ENCODE assay signal across 12 cellular contexts in genomic region chr9:124000161-124000783, GRCh38. TPM values are rescaled to one million over a fixed set of nuclear protein-coding genes. Genes with fewer than 3 reads are reported as not detected.
DNase-seq lines count a peak whose midpoint lies in the region; ATAC-seq, FAIRE-seq and TF ChIP-seq lines count a peak whose summit lies in the region.
"Had no signal": no experiment of that assay in that cellular context is flagged by ENCODE, and none has a peak within 500 bp of the region (broad histone marks: within the 10 kb centered on the region; RNA-seq: fewer than 3 reads in every experiment).

No MANE protein-coding gene starts in this region.

- peak overlapping the region; percentile 29; the same call in 1 of the 2 replicates for H3K4me3 ChIP-seq in HUES6 (ENCODE audit: low read depth, low read length)
- no peak overlapping the region for H3K4me3 ChIP-seq in K562
- H3K4me3 ChIP-seq in neural cell (ENCODE audit: low read length), result peak overlapping the region; percentile 56

- CTCF ChIA-PET in K562 (lab: Yijun Ruan, JAX; ENCODE audit: low intra/inter-chr PET ratio), result no interaction called here

- H3F3A ChIP-seq in neural cell (ENCODE audit: insufficient read depth, low read length, poor library complexity, severe bottlenecking), result no peaks in the 10 kb centered on the region

- no peaks in the 10 kb centered on the region for H3K9me2 ChIP-seq in neural cell (ENCODE audit: insufficient read depth, low read length)

- H3K36me3 ChIP-seq in HUES6 (ENCODE audit: control insufficient read depth, insufficient read depth, low read length) (no peaks in the 10 kb centered on the region), K562 (ENCODE audit: control insufficient read depth, insufficient read depth, low read length) (no peaks in the 10 kb centered on the region), neural cell (ENCODE audit: insufficient read depth, low read length) (no peaks in the 10 kb centered on the region)

- H3K27me3 ChIP-seq in HUES6 (ENCODE audit: control insufficient read depth, insufficient read depth, low read length), result peaks cover 96% of the 10 kb centered on the region
- peaks cover 52% of the 10 kb centered on the region in 2 experiments for H3K27me3 ChIP-seq in K562 (ENCODE audit: control insufficient read depth in 2 of 2, insufficient read depth in 2 of 2, low read length in 2 of 2)
- peaks cover 69% of the 10 kb centered on the region for H3K27me3 ChIP-seq in neural cell (ENCODE audit: insufficient read depth, low read depth, low read length)

- no peak for TF ChIP-seq EP300 in K562 (IDR thresholded peaks at IDR 0.05; ENCODE audit: low read length)
- no peak for TF ChIP-seq EP300 in neural cell (conservative IDR thresholded peaks at IDR 0.05; ENCODE audit: poor library complexity, severe bottlenecking)

- no peak for TF ChIP-seq POLR2A in K562 (conservative IDR thresholded peaks at IDR 0.05)

- POLR2A ChIA-PET in K562 (lab: Yijun Ruan, JAX), result interaction anchor here (0.6 kb wide), 1 partner anchor 13 kb away, joined by 3 read pairs; no protein-coding TSS in a partner anchor

- no peaks in the 10 kb centered on the region for H3K79me2 ChIP-seq in K562 (ENCODE audit: control insufficient read depth, insufficient read depth, low read length)
- peaks cover 51% of the 10 kb centered on the region for H3K79me2 ChIP-seq in neural cell (replicated peaks; ENCODE audit: insufficient read depth, low read length)

- ATAC-seq in K562, result no peak
- ATAC-seq: SK-N-SH treated with all-trans-retinoic acid at 6 μM for 48 hours had no signal

- no peaks in the 10 kb centered on the region for H3K9me1 ChIP-seq in K562 (ENCODE audit: control insufficient read depth, insufficient read depth, low read length)

- TF ChIP-seq CTCF in K562 (IDR thresholded peaks at IDR 0.05 in 2 of 3, conservative IDR thresholded peaks at IDR 0.05 in 1 of 3; ENCODE audit: insufficient read depth in 2 of 3, low read depth in 1 of 3, low read length in 3 of 3) (no peak), neural cell (IDR thresholded peaks at IDR 0.05; ENCODE audit: poor library complexity, severe bottlenecking) (no peak)

- intact Hi-C loops in K562 (cut with micrococcal nuclease), result no loop called here

- BruUV-seq in K562 (replicated peaks; lab: Mats Ljungman, UMichigan), result no TSS peak

- no peak for FAIRE-seq in K562 (lab: Jason Lieb, UNC)

- 0% methylated on average over 6 of the region's 35 CpGs for WGBS in K562 (ENCODE audit: insufficient coverage, low coverage, missing lambda C conversion rate)

- H4K20me1 ChIP-seq in K562 (replicated peaks; ENCODE audit: control insufficient read depth, insufficient read depth, low read length) (peaks cover 7% of the 10 kb centered on the region), neural cell (ENCODE audit: insufficient read depth) (no peaks in the 10 kb centered on the region)

- H3K4me1 ChIP-seq in HUES6 (ENCODE audit: control insufficient read depth, insufficient read depth, low read length) (peaks cover 37% of the 10 kb centered on the region), K562 (replicated peaks in 1 of 2; ENCODE audit: control insufficient read depth in 2 of 2, insufficient read depth in 2 of 2, low read length in 2 of 2) (peaks cover 0 to 11% of the 10 kb centered on the region in 2 experiments; a peak in 2 of 5 replicates)

- H3K9me3 ChIP-seq in HUES6 (ENCODE audit: control insufficient read depth, insufficient read depth, low read depth, low read length) (no peaks in the 10 kb centered on the region), K562 (replicated peaks; ENCODE audit: control insufficient read depth, insufficient read depth, low read depth, low read length) (no peaks in the 10 kb centered on the region), neural cell (ENCODE audit: low read length) (no peaks in the 10 kb centered on the region)

- H2AFZ ChIP-seq in K562 (ENCODE audit: low read depth, low read length) (no peak overlapping the region), neural cell (ENCODE audit: low read depth, low read length) (no peak overlapping the region)

- no peak overlapping the region for H3K4me2 ChIP-seq in K562 (ENCODE audit: insufficient read depth, low read length)
- no peak overlapping the region for H3K4me2 ChIP-seq in neural cell (ENCODE audit: low read length)

- TF ChIP-seq RAD21 in K562 (CRISPR knock-in tag; conservative IDR thresholded peaks at IDR 0.05 in 1 of 2, IDR thresholded peaks at IDR 0.05 in 1 of 2) (no peak), neural cell (conservative IDR thresholded peaks at IDR 0.05) (no peak)

- H3K27ac ChIP-seq in HUES6 (ENCODE audit: low read depth, low read length), result no peak overlapping the region
- H3K27ac ChIP-seq in K562 (ENCODE audit: extremely low read depth, low read depth, low read length), result no peak overlapping the region
- H3K27ac ChIP-seq in neural cell (ENCODE audit: low read length), result no peak overlapping the region

- in situ Hi-C loops in K562 (cut with MboI), result no loop called here

- H3K9ac ChIP-seq in HUES6 (ENCODE audit: low read length) (no peak overlapping the region), K562 (ENCODE audit: insufficient read depth in 1 of 2, low read depth in 2 of 2, low read length in 2 of 2) (no peak overlapping the region), neural cell (ENCODE audit: low read length) (no peak overlapping the region)

- DNase-seq in NCI-H2029 (lab: John Stamatoyannopoulos, UW), result peak; percentile 20
- no peak for DNase-seq in NCI-H2029 treated with DMSO at 0.1 percent for 48 hours (lab: John Stamatoyannopoulos, UW)
- DNase-seq in K562 (ENCODE audit: extremely low read depth in 1 of 4, low spot score in 3 of 4), result no peak
- DNase-seq in NCI-H446 treated with DMSO at 0.1 percent for 48 hours (lab: John Stamatoyannopoulos, UW), result no peak
- no peak for DNase-seq in EL
- no peak for DNase-seq in NCI-H510A (lab: John Stamatoyannopoulos, UW)
- DNase-seq: NCI-H1436 treated with DMSO at 0.1 percent for 48 hours had no signal

TF ChIP-seq in K562, 482 proteins besides CTCF, POLR2A, EP300 and RAD21:
- no peak for TF ChIP-seq MAFF (IDR thresholded peaks at IDR 0.05; ENCODE audit: low read length)
- TF ChIP-seq EZH2 (IDR thresholded peaks at IDR 0.05; ENCODE audit: borderline replicate concordance, low read depth, low read length), result peak; percentile 41; the same call in 1 of the 2 replicates

TF ChIP-seq in neural cell, 6 proteins besides CTCF, POLR2A, EP300 and RAD21:
- TF ChIP-seq REST (IDR thresholded peaks at IDR 0.05; ENCODE audit: borderline replicate concordance) (no peak), SMC3 (conservative IDR thresholded peaks at IDR 0.05; ENCODE audit: poor library complexity) (no peak), EZH2 (IDR thresholded peaks at IDR 0.05; ENCODE audit: borderline replicate concordance, insufficient read depth, low read length, poor library complexity, severe bottlenecking) (no peak), TAF1 (IDR thresholded peaks at IDR 0.05; ENCODE audit: low read depth) (no peak), POLR2AphosphoS5 (IDR thresholded peaks at IDR 0.05) (no peak), MXI1 (conservative IDR thresholded peaks at IDR 0.05; ENCODE audit: poor library complexity, severe bottlenecking) (no peak)

RNA-seq across cellular contexts. Expression of gene LHX2, which starts 11.3 kb away (rescaled TPM):
- total RNA-seq in K562 (2011; cell fraction: chromatin; rRNA removed; ENCODE audit: low replicate concordance), result not detected in 2 replicates
- total RNA-seq in K562 (2011; cell fraction: nucleolus; rRNA removed), result not detected in 2 replicates
- not detected in 2 replicates for total RNA-seq in K562 (2011; cell fraction: nucleoplasm; rRNA removed)
- not detected in 2 replicates for total RNA-seq in K562 (2014; rRNA removed)
- total RNA-seq in K562 (2014; rRNA removed; fragmentation: Illumina TruSeq; extraction: Trizol), result not detected in 2 replicates
- total RNA-seq in K562 (2015; rRNA removed; fragmentation: Illumina TruSeq; extraction: Trizol), result not detected in 2 replicates
- total RNA-seq in K562 (2021), result 0.07 TPM in 1 of 2 replicates, not detected in the other
- polyA plus RNA-seq in K562 (2011; rRNA removed), result not detected in 2 replicates
- polyA plus RNA-seq in K562 (2011; cell fraction: cytosol; rRNA removed), result not detected in 2 replicates
- polyA plus RNA-seq in K562 (2011; cell fraction: nucleus; rRNA removed), result not detected in 2 replicates
- 0.14 TPM in 1 of 2 replicates, not detected in the other for polyA plus RNA-seq in K562 (2012)
- not detected in 2 replicates for polyA plus RNA-seq in K562 (2014; fragmentation: Illumina TruSeq; extraction: Trizol)
- polyA plus RNA-seq in K562 (2014; fragmentation: Nextera tagmentation; extraction: Ambion mirVana), result not detected
- not detected in 2 replicates for polyA plus RNA-seq in K562 (2014; rRNA removed)
- polyA minus RNA-seq in K562 (2011; rRNA and poly(A)+ RNA removed), result not detected in 2 replicates
- not detected in 2 replicates for polyA minus RNA-seq in K562 (2011; cell fraction: cytosol; rRNA and poly(A)+ RNA removed)
- not detected in 2 replicates for polyA minus RNA-seq in K562 (2011; cell fraction: nucleus; rRNA and poly(A)+ RNA removed)
- 2.6 and 3.6 TPM in 2 replicates for polyA plus RNA-seq in neural cell
- 7.2 and 9.0 TPM in 2 replicates for polyA minus RNA-seq in neural cell
- total RNA-seq: renal cortical epithelial cell had no signal
- polyA plus RNA-seq: AG04450 had no signal
